ENCODE assay signal across 22 cellular contexts in the genomic region with DNA sequence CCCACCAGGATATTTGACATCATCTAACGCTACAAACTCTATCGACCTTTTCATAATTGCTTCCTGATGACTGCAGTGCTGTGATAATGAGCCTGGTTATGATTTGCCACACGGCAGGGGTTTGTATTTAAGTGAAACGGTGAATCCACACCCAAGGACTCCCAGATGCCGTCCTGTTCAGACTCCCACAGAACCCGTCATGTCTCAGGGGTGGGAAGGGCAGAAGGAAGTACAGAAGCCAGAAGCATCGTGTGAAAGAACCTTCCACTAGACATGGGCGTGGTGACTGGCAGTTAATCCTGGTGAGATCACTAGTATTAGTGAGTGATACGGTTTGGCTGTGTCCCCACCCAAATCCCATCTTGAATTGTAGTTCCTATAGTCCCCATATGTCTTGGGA.
"Had no signal": no experiment of that assay in that cellular context is flagged by ENCODE, and none has a peak within 500 bp of the region (broad histone marks: within the 10 kb centered on the region; RNA-seq: fewer than 3 reads in every experiment).

No MANE protein-coding gene starts in this region.

- H3K27ac ChIP-seq: colonic mucosa, gastrocnemius medialis, heart left ventricle, left lung, spleen, thoracic aorta, upper lobe of left lung had no signal

- H3K4me1 ChIP-seq: colonic mucosa, gastrocnemius medialis, heart left ventricle, left lung, spleen, upper lobe of left lung had no signal

- H3K27me3 ChIP-seq: colonic mucosa, gastrocnemius medialis, left lung, upper lobe of left lung had no signal

- H3K4me1 Mint-ChIP-seq: stimulated activated memory B cell treated with anti-CD40 and anti-IgM and Interleukin-4, amounts not matched to agents 10 μg/mL and 1 μg/mL and 100 μg/mL, for 72 hours had no signal

- H3K27ac Mint-ChIP-seq: activated CD4-positive, alpha-beta memory T cell treated with anti-CD3 and anti-CD28 coated beads, Interleukin-2, amount 10 ng/mL, durations not matched to agents 7 days and 5 days; activated CD4-positive, alpha-beta T cell treated with anti-CD3 and anti-CD28 coated beads for 36 hours; activated naive CD4-positive, alpha-beta T cell treated with anti-CD3 and anti-CD28 coated beads, Interleukin-2, amount 10 ng/mL, durations not matched to agents 7 days and 5 days; activated naive CD8-positive, alpha-beta T cell treated with anti-CD3 and anti-CD28 coated beads, Interleukin-2, amount 50 U/mL, for 24 hours; mesothelial cell of epicardium; stimulated activated memory B cell treated with anti-CD40 and anti-IgM and Interleukin-4, amounts not matched to agents 10 μg/mL and 1 μg/mL and 100 μg/mL, for 72 hours; T-helper 2 cell treated with Interferon-gamma antibody and Interleukin-4, amounts not matched to agents 5 μg/mL and 100 μg/mL, for 36 hours; WTC11 had no signal

- DNase-seq: activated CD4-positive, alpha-beta memory T cell treated with anti-CD3 and anti-CD28 coated beads, Interleukin-2, amount 10 ng/mL, durations not matched to agents 7 days and 5 days; activated CD4-positive, alpha-beta T cell treated with anti-CD3 and anti-CD28 coated beads for 36 hours; activated naive CD4-positive, alpha-beta T cell treated with anti-CD3 and anti-CD28 coated beads, Interleukin-2, amount 10 ng/mL, durations not matched to agents 7 days and 5 days; activated naive CD8-positive, alpha-beta T cell treated with anti-CD3 and anti-CD28 coated beads, Interleukin-2, amount 50 U/mL, for 24 hours; activated T-cell treated with anti-CD3 and anti-CD28 coated beads, Interleukin-2, amount 50 U/mL, for 4 hours; aorta; colonic mucosa; gastrocnemius medialis; heart left ventricle; left lung; nephron progenitor cell; nucleus accumbens; retina; spleen; stimulated activated CD4-positive, alpha-beta T cell treated with anti-CD3 and anti-CD28 coated beads, Interleukin-4, amount 100 ng/mL, for 4 hours; upper lobe of left lung had no signal

- ATAC-seq: activated CD4-positive, alpha-beta T cell treated with anti-CD3 and anti-CD28 coated beads for 36 hours; activated naive CD8-positive, alpha-beta T cell treated with anti-CD3 and anti-CD28 coated beads, Interleukin-2, amount 50 U/mL, for 24 hours; activated T-cell treated with anti-CD3 and anti-CD28 coated beads, Interleukin-2, amount 50 U/mL, for 4 hours; gastrocnemius medialis; heart left ventricle; left lung; stimulated activated memory B cell treated with anti-CD40 and anti-IgM and Interleukin-4, amounts not matched to agents 10 μg/mL and 1 μg/mL and 100 μg/mL, for 72 hours; WTC11 had no signal

- H3K36me3 Mint-ChIP-seq: activated naive CD4-positive, alpha-beta T cell treated with anti-CD3 and anti-CD28 coated beads, Interleukin-2, amount 10 ng/mL, durations not matched to agents 7 days and 5 days; mesothelial cell of epicardium; stimulated activated memory B cell treated with anti-CD40 and anti-IgM and Interleukin-4, amounts not matched to agents 10 μg/mL and 1 μg/mL and 100 μg/mL, for 72 hours had no signal

- H3K9me3 Mint-ChIP-seq: central memory CD8-positive, alpha-beta T cell; mesothelial cell of epicardium had no signal

- H3K27me3 Mint-ChIP-seq: activated naive CD8-positive, alpha-beta T cell treated with anti-CD3 and anti-CD28 coated beads, Interleukin-2, amount 50 U/mL, for 24 hours had no signal

- H3K9me3 ChIP-seq: colonic mucosa, gastrocnemius medialis, heart left ventricle, left lung, thoracic aorta, upper lobe of left lung had no signal

- H3K4me3 ChIP-seq: colonic mucosa, gastrocnemius medialis, heart left ventricle, left lung, spleen, thoracic aorta, upper lobe of left lung had no signal

- H3K4me3 Mint-ChIP-seq: activated CD4-positive, alpha-beta memory T cell treated with anti-CD3 and anti-CD28 coated beads, Interleukin-2, amount 10 ng/mL, durations not matched to agents 7 days and 5 days; activated CD4-positive, alpha-beta T cell treated with anti-CD3 and anti-CD28 coated beads for 36 hours; activated naive CD4-positive, alpha-beta T cell treated with anti-CD3 and anti-CD28 coated beads, Interleukin-2, amount 10 ng/mL, durations not matched to agents 7 days and 5 days; activated naive CD8-positive, alpha-beta T cell treated with anti-CD3 and anti-CD28 coated beads, Interleukin-2, amount 50 U/mL, for 24 hours; activated T-cell treated with anti-CD3 and anti-CD28 coated beads, Interleukin-2, amount 50 U/mL, for 4 hours; central memory CD8-positive, alpha-beta T cell; mesothelial cell of epicardium; nephron progenitor cell; stimulated activated memory B cell treated with anti-CD40 and anti-IgM and Interleukin-4, amounts not matched to agents 10 μg/mL and 1 μg/mL and 100 μg/mL, for 72 hours; T-helper 2 cell treated with Interferon-gamma antibody and Interleukin-4, amounts not matched to agents 5 μg/mL and 100 μg/mL, for 36 hours; WTC11 had no signal

- H3K36me3 ChIP-seq: colonic mucosa, gastrocnemius medialis, heart left ventricle, left lung, spleen, thoracic aorta, upper lobe of left lung had no signal
